8 cellular contexts compared by ENCODE assay signal in the genomic region with DNA sequence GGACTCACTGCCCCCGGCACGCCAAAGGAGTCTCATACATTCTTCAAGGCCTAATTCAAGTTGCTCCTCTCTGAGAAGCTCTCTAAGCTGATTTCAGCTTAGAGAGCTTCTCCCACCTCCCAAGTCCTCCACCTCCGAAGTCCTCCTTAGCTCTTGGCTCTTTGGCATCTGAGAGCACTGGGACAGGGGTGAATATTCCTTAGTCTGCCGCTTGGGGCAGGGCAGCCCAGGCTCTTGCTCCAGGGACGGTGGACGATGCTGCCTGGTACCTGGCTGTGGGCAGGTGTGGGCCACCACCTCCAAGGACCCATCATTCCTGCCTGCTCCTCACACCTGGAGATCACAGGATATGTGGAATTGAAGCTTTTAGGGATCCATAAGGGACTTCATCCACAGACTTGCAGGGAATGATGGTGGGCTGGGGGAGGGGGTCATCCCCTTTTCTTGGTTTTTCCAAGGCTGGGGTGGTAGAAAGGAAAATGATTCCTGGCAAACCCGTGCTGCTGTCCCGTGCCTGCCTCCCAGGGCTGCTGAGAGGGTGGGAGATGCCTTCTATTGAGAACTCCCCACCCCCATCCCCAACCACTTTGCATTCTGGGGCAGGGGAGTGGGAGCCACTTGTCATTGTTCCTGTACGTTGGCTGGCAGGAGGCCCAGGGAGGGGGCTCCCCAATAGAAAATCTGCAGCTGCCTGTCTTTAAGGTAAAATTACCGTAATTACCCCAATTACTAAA. TPM values are rescaled to one million over a fixed set of nuclear protein-coding genes. Genes with fewer than 3 reads are reported as not detected.
A peak's percentile ranks its signal among the peaks of the same experiment; 100 is the strongest.
DNase-seq lines count a peak whose midpoint lies in the region; ATAC-seq and TF ChIP-seq lines count a peak whose summit lies in the region.

No MANE protein-coding gene starts in this region.

- H3K27ac ChIP-seq in left ventricle myocardium inferior (replicated peaks): no peak overlapping the region

- H3K36me3 ChIP-seq in left ventricle myocardium inferior: no peaks in the 10 kb centered on the region

- H3K4me3 ChIP-seq in left ventricle myocardium inferior: no peak overlapping the region

- intact Hi-C loops in left ventricle myocardium inferior (cut with micrococcal nuclease): no loop called here

- peak; percentile 45 for DNase-seq in AG08396 (ENCODE audit: low spot score)
- DNase-seq in NCI-H2227 treated with DMSO at 0.1 percent for 48 hours (lab: John Stamatoyannopoulos, UW): peak; percentile 51
- peak; percentile 39 for DNase-seq in activated naive CD4-positive, alpha-beta T cell treated with Interleukin-2 at 50 U/mL for 16 hours
- DNase-seq in left ventricle myocardium inferior: no peak
- peak; percentile 21 for DNase-seq in stimulated activated CD4-positive, alpha-beta T cell treated with anti-CD3 and anti-CD28 coated beads, Interleukin-1b, Interleukin-23, amount 100 ng/mL, for 48 hours
- no peak for DNase-seq in NCI-H2029 (lab: John Stamatoyannopoulos, UW)

- peaks cover 69% of the 10 kb centered on the region for H3K27me3 ChIP-seq in left ventricle myocardium inferior (ENCODE audit: low read depth)

- TF ChIP-seq CTCF in left ventricle myocardium inferior (IDR thresholded peaks at IDR 0.05; ENCODE audit: borderline replicate concordance): peak; percentile 70

- ATAC-seq in GM18867 (IDR thresholded peaks at IDR 0.05; ENCODE audit: unreplicated experiment) (peak; percentile 47), GM18519 (IDR thresholded peaks at IDR 0.05; ENCODE audit: low FRiP score, unreplicated experiment) (no peak)

- H3K4me1 ChIP-seq in left ventricle myocardium inferior: no peaks in the 10 kb centered on the region

- no peaks in the 10 kb centered on the region for H3K9me3 ChIP-seq in left ventricle myocardium inferior (replicated peaks)

RNA-seq across cellular contexts. Expression of gene ARHGAP40, which starts 57.4 kb away (rescaled TPM):
- total RNA-seq in left ventricle myocardium inferior: not detected

Comparison
In these comparisons a context has a peak if more than half of its experiments do, and no peak if none do; other contexts are left out.
1. DNase-seq: peak in AG08396 (single experiment), NCI-H2227 treated with DMSO at 0.1 percent for 48 hours (single experiment), activated naive CD4-positive, alpha-beta T cell treated with Interleukin-2 at 50 U/mL for 16 hours (single experiment) and stimulated activated CD4-positive, alpha-beta T cell treated with anti-CD3 and anti-CD28 coated beads, Interleukin-1b, Interleukin-23, amount 100 ng/mL, for 48 hours (single experiment); none in left ventricle myocardium inferior (single experiment) and NCI-H2029 (single experiment).